ENCODE assay signal across 21 cellular contexts in genomic region chr13:40460116-40460515, GRCh38.
A peak's percentile ranks its signal among the peaks of the same experiment; 100 is the strongest.
DNase-seq lines count a peak whose midpoint lies in the region; ATAC-seq and TF ChIP-seq lines count a peak whose summit lies in the region.
"Had no signal": no experiment of that assay in that cellular context is flagged by ENCODE, and none has a peak within 500 bp of the region (broad histone marks: within the 10 kb centered on the region; RNA-seq: fewer than 3 reads in every experiment).

No MANE protein-coding gene starts in this region.

- in situ Hi-C loops in gastrocnemius medialis (cut with MboI; ENCODE audit: low sequenced_read_pairs in 4 of 4): no loop called here

- WGBS in body of pancreas, 2 donors: 83 to 92% methylated on average over 3 of the region's 3 CpGs

- ATAC-seq in gastrocnemius medialis (no peak), left ventricle myocardium superior (no peak), body of pancreas (no peak)
- ATAC-seq: CD8-positive, alpha-beta T cell; HCT116; HepG2 had no signal

- intact Hi-C loops in uterus (cut with DNase I; ENCODE audit: low total_unique reads) (no loop called here), gastrocnemius medialis (cut with DNase I; ENCODE audit: low total_unique reads) (no loop called here), left ventricle myocardium superior (cut with micrococcal nuclease) (no loop called here), body of pancreas (cut with DNase I) (no loop called here)

- DNase-seq in EL (peak; percentile 21), M059J (ENCODE audit: low read depth) (peak; percentile 42), fibroblast of mammary gland (ENCODE audit: low read depth) (peak; percentile 12), uterus (no peak), gastrocnemius medialis (no peak), left ventricle myocardium superior (no peak), body of pancreas (no peak)
- DNase-seq: C1 segment of cervical spinal cord; CD8-positive, alpha-beta T cell; DMS153; GF-D8; KBM-7; NCI-H1092; NCI-H1436; NCI-H187 treated with DMSO at 0.1 percent for 48 hours; NCI-H510A; NCI-H748 treated with DMSO at 0.1 percent for 48 hours; SIG-M5 had no signal

- H3K27ac ChIP-seq in uterus (peak overlapping the region; percentile 6 to 48), gastrocnemius medialis (no peak overlapping the region), body of pancreas (no peak overlapping the region)
- H3K27ac ChIP-seq: RWPE1 had no signal

- H3K9me3 ChIP-seq in uterus (no peaks in the 10 kb centered on the region), gastrocnemius medialis (no peaks in the 10 kb centered on the region), body of pancreas (no peaks in the 10 kb centered on the region)

- TF ChIP-seq POLR2A in uterus (IDR thresholded peaks at IDR 0.05) (no peak), gastrocnemius medialis (IDR thresholded peaks at IDR 0.05) (no peak), body of pancreas (IDR thresholded peaks at IDR 0.05) (no peak)

- no peaks in the 10 kb centered on the region for H3K36me3 ChIP-seq in uterus
- no peaks in the 10 kb centered on the region for H3K36me3 ChIP-seq in gastrocnemius medialis
- H3K36me3 ChIP-seq in body of pancreas (replicated peaks in 1 of 2; ENCODE audit: insufficient read depth in 1 of 2, low read depth in 2 of 2): no peaks in the 10 kb centered on the region

- H3K4me1 ChIP-seq in uterus (no peaks in the 10 kb centered on the region), gastrocnemius medialis (no peaks in the 10 kb centered on the region), body of pancreas (no peaks in the 10 kb centered on the region)

- H3K4me3 ChIP-seq in fibroblast of mammary gland (ENCODE audit: control insufficient read depth, low read depth, low read length) (no peak overlapping the region), uterus (no peak overlapping the region), gastrocnemius medialis (no peak overlapping the region), body of pancreas (no peak overlapping the region)

- TF ChIP-seq CTCF in fibroblast of mammary gland (conservative IDR thresholded peaks at IDR 0.05; ENCODE audit: control insufficient read depth, insufficient read depth, low read depth, low read length) (no peak), uterus (IDR thresholded peaks at IDR 0.05) (no peak), gastrocnemius medialis (IDR thresholded peaks at IDR 0.05 in 4 of 5, conservative IDR thresholded peaks at IDR 0.05 in 1 of 5) (no peak), body of pancreas (IDR thresholded peaks at IDR 0.05) (no peak)

- H3K27me3 ChIP-seq in uterus: no peaks in the 10 kb centered on the region
- H3K27me3 ChIP-seq in gastrocnemius medialis: no peaks in the 10 kb centered on the region
- H3K27me3 ChIP-seq in body of pancreas: no peaks in the 10 kb centered on the region

Comparison
In these comparisons a context has a peak if more than half of its experiments do, and no peak if none do; other contexts are left out.
1. DNase-seq: peak in EL (single experiment), M059J (single experiment) and fibroblast of mammary gland (single experiment); none in uterus (0 of 2), gastrocnemius medialis (0 of 2), left ventricle myocardium superior (single experiment) and body of pancreas (0 of 4).
2. H3K27ac ChIP-seq: peak in uterus (2 of 2); none in gastrocnemius medialis (0 of 4) and body of pancreas (0 of 4).